32 cellular contexts compared by ENCODE assay signal in genomic region chrX:37370499-37371141, GRCh38. TPM values are rescaled to one million over a fixed set of nuclear protein-coding genes. Genes with fewer than 3 reads are reported as not detected.
"Had no signal": no experiment of that assay in that cellular context is flagged by ENCODE, and none has a peak within 500 bp of the region (broad histone marks: within the 10 kb centered on the region; RNA-seq: fewer than 3 reads in every experiment).

No MANE protein-coding gene starts in this region.

- H3K9me3 ChIP-seq: ascending aorta had no signal

- H3K27ac ChIP-seq: cardiac muscle cell, VCaP had no signal

- H3K36me3 ChIP-seq: ascending aorta, cardiac muscle cell had no signal

- ATAC-seq: activated CD8-positive, alpha-beta T cell treated with anti-CD3 and anti-CD28 coated beads for 36 hours; activated naive CD8-positive, alpha-beta T cell treated with anti-CD3 and anti-CD28 coated beads, Interleukin-2, amount 50 U/mL, for 24 hours; activated T-cell treated with anti-CD3 and anti-CD28 coated beads, Interleukin-2, amount 50 U/mL, for 4 hours; activated T-cell treated with anti-CD3 and anti-CD28 coated beads, Interleukin-2, amount 50 U/mL, for 72 hours; activated T-helper 17 cell treated with anti-CD3 and anti-CD28 coated beads, Interleukin-2, amount 50 U/mL, for 72 hours; T-cell had no signal

- H3K27me3 ChIP-seq: ascending aorta, cardiac muscle cell had no signal

- H3K4me1 ChIP-seq: ascending aorta had no signal

- DNase-seq: activated B cell treated with CpG ODN at 0.5 μM for 24 hours; activated CD4-positive, alpha-beta memory T cell treated with anti-CD3 and anti-CD28 coated beads for 36 hours; activated CD4-positive, alpha-beta T cell treated with anti-CD3 and anti-CD28 coated beads for 4 hours; activated CD4-positive, alpha-beta T cell treated with anti-CD3 and anti-CD28 coated beads, Interleukin-2, amount 10 ng/mL, durations not matched to agents 24 days and 14 days; activated CD4-positive, alpha-beta T cell treated with anti-CD3 and anti-CD28 coated beads, Interleukin-2, amount 50 U/mL, for 1 hour; activated CD4-positive, alpha-beta T cell treated with anti-CD3 and anti-CD28 coated beads, Interleukin-2, amount 50 U/mL, for 4 hours; activated CD4-positive, CD25-positive, alpha-beta regulatory T cell treated with anti-CD3 and anti-CD28 coated beads, Interleukin-2, amount 50 U/mL, for 72 hours; activated CD8-positive, alpha-beta memory T cell treated with anti-CD3 and anti-CD28 coated beads, Interleukin-2, amount 50 U/mL, for 4 hours; activated CD8-positive, alpha-beta T cell treated with anti-CD3 and anti-CD28 coated beads for 36 hours; activated effector memory CD4-positive, alpha-beta T cell treated with anti-CD3 and anti-CD28 coated beads, Interleukin-2, amount 50 U/mL, for 16 hours; activated gamma-delta T cell treated with Interleukin-2 at 50 U/mL for 16 hours; activated naive CD4-positive, alpha-beta T cell; activated naive CD4-positive, alpha-beta T cell treated with anti-CD3 and anti-CD28 coated beads for 36 hours; activated naive CD8-positive, alpha-beta T cell treated with anti-CD3 and anti-CD28 coated beads, Interleukin-2, amount 10 ng/mL, durations not matched to agents 7 days and 5 days; activated naive CD8-positive, alpha-beta T cell treated with anti-CD3 and anti-CD28 coated beads, Interleukin-2, amount 50 U/mL, for 24 hours; activated T-cell treated with anti-CD3 and anti-CD28 coated beads for 4 hours; activated T-cell treated with anti-CD3 and anti-CD28 coated beads, Interleukin-2, amount 50 U/mL, for 1 hour; activated T-cell treated with anti-CD3 and anti-CD28 coated beads, Interleukin-2, amount 50 U/mL, for 4 hours; activated T-cell treated with anti-CD3 and anti-CD28 coated beads, Interleukin-2, amount 50 U/mL, for 72 hours; amygdala; anterior cingulate cortex; caudate nucleus; cerebellar nuclear complex; T-cell; T-helper 2 cell; T-helper 9 cell had no signal

- H3K4me3 ChIP-seq: ascending aorta, cardiac muscle cell had no signal

RNA-seq across cellular contexts. Expression of gene PRRG1, which starts 21.5 kb away (rescaled TPM):
- total RNA-seq: activated B cell treated with CpG ODN at 0.5 μM for 24 hours; activated CD4-positive, alpha-beta memory T cell treated with anti-CD3 and anti-CD28 coated beads for 36 hours; activated CD4-positive, alpha-beta T cell treated with anti-CD3 and anti-CD28 coated beads, Interleukin-2, amount 10 ng/mL, durations not matched to agents 24 days and 14 days; activated CD8-positive, alpha-beta memory T cell treated with anti-CD3 and anti-CD28 coated beads for 36 hours; activated CD8-positive, alpha-beta T cell treated with anti-CD3 and anti-CD28 coated beads for 36 hours; activated naive CD4-positive, alpha-beta T cell treated with anti-CD3 and anti-CD28 coated beads for 36 hours; activated naive CD8-positive, alpha-beta T cell treated with anti-CD3 and anti-CD28 coated beads, Interleukin-2, amount 10 ng/mL, durations not matched to agents 7 days and 5 days; activated T-cell treated with anti-CD3 and anti-CD28 coated beads, Interleukin-2, amount 50 U/mL, for 4 hours; activated T-cell treated with anti-CD3 and anti-CD28 coated beads, Interleukin-2, amount 50 U/mL, for 72 hours; activated T-helper 1 cell treated with anti-CD3 and anti-CD28 coated beads, Interleukin-12 subunit alpha, Interleukin-12 subunit beta, Interleukin-2, Interleukin-4 antibody, amounts not matched to agents 30 ng/mL and 10 ng/mL and 1 ng/mL, durations not matched to agents 14 hours and 24 hours and 36 hours; activated T-helper 17 cell treated with anti-CD3 and anti-CD28 coated beads, Interleukin-2, amount 50 U/mL, for 72 hours had no signal
